In the genomic region with DNA sequence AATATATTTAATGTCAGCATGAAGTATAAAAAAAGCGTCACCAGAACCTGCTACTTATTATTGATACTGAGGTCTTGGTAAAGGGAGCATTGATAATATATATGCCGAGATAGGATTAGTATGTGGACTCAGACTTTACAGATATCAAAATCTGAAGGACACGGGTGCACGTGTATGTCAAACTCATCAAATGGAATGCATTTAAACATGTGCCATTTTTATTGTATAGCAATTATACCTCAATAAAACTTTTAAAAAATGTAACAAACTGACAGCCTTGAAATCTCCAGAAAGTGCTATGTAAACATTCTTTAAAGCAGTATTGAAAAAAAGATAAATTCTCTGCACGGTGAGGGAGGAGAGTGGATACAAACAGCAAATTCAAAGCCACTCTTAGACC, we compare ENCODE assay signal across 10 cellular contexts.
DNase-seq lines count a peak whose midpoint lies in the region; ATAC-seq, FAIRE-seq and TF ChIP-seq lines count a peak whose summit lies in the region.
"Had no signal": no experiment of that assay in that cellular context is flagged by ENCODE, and none has a peak within 500 bp of the region (broad histone marks: within the 10 kb centered on the region; RNA-seq: fewer than 3 reads in every experiment).

No MANE protein-coding gene starts in this region.

- POLR2A ChIA-PET in A673 (lab: Charles Lee; ENCODE audit: low non-redundant PET), result no interaction called here

- no peak for ATAC-seq in HG02642 (IDR thresholded peaks at IDR 0.05; ENCODE audit: poor library complexity, unreplicated experiment)

- H3K4me3 ChIP-seq in A673 (ENCODE audit: low read depth, low read length, poor library complexity, severe bottlenecking), result peak overlapping the region; percentile 79
- peak overlapping the region; percentile 87 for H3K4me3 ChIP-seq in HUES48 (ENCODE audit: low read depth, low read length)
- peak overlapping the region; percentile 82 for H3K4me3 ChIP-seq in cardiac fibroblast (replicated peaks in 1 of 2; ENCODE audit: low read depth in 2 of 2, low read length in 2 of 2)
- peak overlapping the region; percentile 55 to 92 for H3K4me3 ChIP-seq in muscle layer of colon (ENCODE audit: low read depth in 1 of 2, low read length in 2 of 2)

- peaks cover 4% of the 10 kb centered on the region for H3K4me1 ChIP-seq in A673 (ENCODE audit: insufficient read depth, low read length, poor library complexity, severe bottlenecking)
- H3K4me1 ChIP-seq in HUES48 (ENCODE audit: control insufficient read depth, insufficient read depth, low read length), result peaks cover 5% of the 10 kb centered on the region; the same call in 1 of the 2 replicates
- peaks cover 8% of the 10 kb centered on the region for H3K4me1 ChIP-seq in muscle layer of colon (ENCODE audit: insufficient read depth, low read length)

- no peaks in the 10 kb centered on the region for H3K27me3 ChIP-seq in A673 (replicated peaks; ENCODE audit: insufficient read depth, low read depth, low read length, poor library complexity)
- H3K27me3 ChIP-seq in HUES48 (ENCODE audit: control insufficient read depth, insufficient read depth, low read length), result no peaks in the 10 kb centered on the region
- H3K27me3 ChIP-seq in muscle layer of colon (ENCODE audit: control insufficient read depth in 1 of 2, insufficient read depth in 2 of 2, low read length in 2 of 2), result no peaks in the 10 kb centered on the region
- H3K27me3 ChIP-seq: body of pancreas had no signal

- peak overlapping the region; percentile 76 for H3K27ac ChIP-seq in A673 (ENCODE audit: low read depth, low read length, poor library complexity, severe bottlenecking)
- peak overlapping the region; percentile 94 for H3K27ac ChIP-seq in HUES48 (ENCODE audit: low read depth, low read length)
- H3K27ac ChIP-seq in muscle layer of colon (ENCODE audit: low read depth, low read length), result no peak overlapping the region

- no peak for TF ChIP-seq POLR2A in H54 (IDR thresholded peaks at IDR 0.05; ENCODE audit: low read depth, low read length)

- H3K9me3 ChIP-seq in A673 (ENCODE audit: low read depth, low read length, poor library complexity, severe bottlenecking), result no peaks in the 10 kb centered on the region
- no peaks in the 10 kb centered on the region for H3K9me3 ChIP-seq in HUES48 (ENCODE audit: control insufficient read depth, insufficient read depth, low read length)
- no peaks in the 10 kb centered on the region for H3K9me3 ChIP-seq in muscle layer of colon (ENCODE audit: low read length)
- H3K9me3 ChIP-seq: body of pancreas had no signal

- FAIRE-seq in H54 (lab: Jason Lieb, UNC), result no peak

- CTCF ChIA-PET in A673 (lab: Charles Lee), result no interaction called here

- TF ChIP-seq CTCF in A673 (conservative IDR thresholded peaks at IDR 0.05; ENCODE audit: low read depth, low read length) (no peak), cardiac fibroblast (IDR thresholded peaks at IDR 0.05; ENCODE audit: low read depth, low read length) (no peak)

- BruUV-seq in A673 (replicated peaks; lab: Mats Ljungman, UMichigan), result no TSS peak

- DNase-seq in A673 (ENCODE audit: low spot score), result no peak
- DNase-seq in cardiac fibroblast (ENCODE audit: low read depth in 2 of 2), result no peak
- DNase-seq in stimulated activated naive CD4-positive, alpha-beta T cell (lab: John Stamatoyannopoulos, UW), result no peak
- no peak for DNase-seq in H54 (ENCODE audit: insufficient read length, low spot score)
- DNase-seq in Ammon's horn (ENCODE audit: low spot score), result no peak
- DNase-seq: NCI-H1694 had no signal

- peak overlapping the region; percentile 91 for H3K9ac ChIP-seq in HUES48 (ENCODE audit: low read depth, low read length)
- no peak overlapping the region for H3K9ac ChIP-seq in muscle layer of colon (ENCODE audit: low read length)

- H3K36me3 ChIP-seq in A673 (ENCODE audit: insufficient read depth, low read length, poor library complexity, severe bottlenecking) (no peaks in the 10 kb centered on the region), HUES48 (ENCODE audit: control insufficient read depth, insufficient read depth, low read length) (no peaks in the 10 kb centered on the region), muscle layer of colon (ENCODE audit: insufficient read depth, low read length) (no peaks in the 10 kb centered on the region)

- intact Hi-C loops in A673 (cut with micrococcal nuclease; ENCODE audit: unreplicated experiment), result no loop called here
